Comparison of ENCODE assay signal across 25 cellular contexts in the genomic region with DNA sequence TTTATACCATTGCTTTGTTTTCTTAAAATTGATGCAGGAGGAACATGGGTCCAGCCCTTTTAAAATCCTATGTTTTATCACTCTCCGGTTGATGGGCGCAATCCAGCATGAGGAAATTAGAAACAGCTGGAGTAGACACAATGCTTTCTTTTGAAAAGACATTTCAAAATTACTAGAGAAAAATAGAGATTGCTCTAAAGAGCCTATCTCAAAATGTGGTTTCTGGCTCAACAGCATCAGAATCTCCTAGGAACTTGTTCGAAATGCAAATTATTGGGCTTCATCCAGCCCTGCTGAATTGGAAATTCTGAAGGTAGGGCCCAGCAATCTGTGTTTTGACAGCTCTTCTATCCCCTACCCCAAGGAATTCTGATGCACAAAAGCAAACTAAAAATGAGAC.
DNase-seq lines count a peak whose midpoint lies in the region; FAIRE-seq and TF ChIP-seq lines count a peak whose summit lies in the region.
"Had no signal": no experiment of that assay in that cellular context is flagged by ENCODE, and none has a peak within 500 bp of the region (broad histone marks: within the 10 kb centered on the region; RNA-seq: fewer than 3 reads in every experiment).

No MANE protein-coding gene starts in this region.

- H3K27me3 Mint-ChIP-seq in activated CD4-positive, alpha-beta memory T cell treated with anti-CD3 and anti-CD28 coated beads, Interleukin-2, amount 10 ng/mL, durations not matched to agents 7 days and 5 days = no peaks in the 10 kb centered on the region
- H3K27me3 Mint-ChIP-seq: central memory CD8-positive, alpha-beta T cell had no signal

- H3K9ac ChIP-seq in endothelial cell of umbilical vein (replicated peaks; ENCODE audit: extremely low read depth, insufficient read depth, low read length) = no peak overlapping the region
- H3K9ac ChIP-seq: SK-N-SH had no signal

- DNase-seq in AG10803 (ENCODE audit: low read depth) = peak; percentile 38
- no peak for DNase-seq in SJSA1 (ENCODE audit: low read depth in 1 of 2, low spot score in 2 of 2)
- no peak for DNase-seq in endothelial cell of umbilical vein (ENCODE audit: low read depth, low spot score)
- DNase-seq in iris pigment epithelial cell (ENCODE audit: low read depth) = peak; percentile 43
- no peak for DNase-seq in activated CD4-positive, alpha-beta memory T cell treated with anti-CD3 and anti-CD28 coated beads, Interleukin-2, amount 10 ng/mL, durations not matched to agents 7 days and 5 days
- no peak for DNase-seq in NCI-H82 treated with DMSO at 0.1 percent for 48 hours (lab: John Stamatoyannopoulos, UW; ENCODE audit: unreplicated experiment)
- no peak for DNase-seq in testis
- DNase-seq in RWPE1 (ENCODE audit: low spot score) = no peak
- DNase-seq: activated CD4-positive, alpha-beta T cell treated with anti-CD3 and anti-CD28 coated beads for 36 hours; activated CD8-positive, alpha-beta memory T cell treated with anti-CD3 and anti-CD28 coated beads for 24 hours; activated T-cell treated with anti-CD3 and anti-CD28 coated beads, Interleukin-2, amount 50 U/mL, for 1 hour; amniotic stem cell; CD8-positive, alpha-beta T cell; DMS 273 treated with DMSO at 0.1 percent for 48 hours; NCI-H1436; NCI-H510A treated with DMSO at 0.1 percent for 48 hours; Peyer's patch had no signal

- H3K4me3 Mint-ChIP-seq in activated CD4-positive, alpha-beta memory T cell treated with anti-CD3 and anti-CD28 coated beads, Interleukin-2, amount 10 ng/mL, durations not matched to agents 7 days and 5 days = no peak overlapping the region
- H3K4me3 Mint-ChIP-seq: activated CD4-positive, alpha-beta T cell treated with anti-CD3 and anti-CD28 coated beads for 36 hours; CD8-positive, alpha-beta T cell; central memory CD8-positive, alpha-beta T cell; GM23338 had no signal

- no peak overlapping the region for H3K4me3 ChIP-seq in AG10803 (ENCODE audit: low read length)
- H3K4me3 ChIP-seq in SJSA1 = no peak overlapping the region
- no peak overlapping the region for H3K4me3 ChIP-seq in endothelial cell of umbilical vein (replicated peaks in 1 of 3; ENCODE audit: insufficient read depth in 1 of 3, low read depth in 1 of 3, low read length in 3 of 3)
- no peak overlapping the region for H3K4me3 ChIP-seq in testis
- H3K4me3 ChIP-seq: GM23338, K562, lung, Peyer's patch, prostate gland had no signal

- intact Hi-C loops in endothelial cell of umbilical vein (cut with micrococcal nuclease) (loop anchor here (1.0 kb wide), 1 partner anchor 14 kb away; no protein-coding TSS in a partner anchor), testis (cut with DNase I; ENCODE audit: low total_unique reads) (no loop called here)

- no peak for TF ChIP-seq CTCF in AG10803 (conservative IDR thresholded peaks at IDR 0.05; ENCODE audit: low read length)
- no peak for TF ChIP-seq CTCF in endothelial cell of umbilical vein (IDR thresholded peaks at IDR 0.05; ENCODE audit: extremely low read depth in 1 of 2, insufficient read depth in 1 of 2, low read depth in 1 of 2, low read length in 2 of 2)
- TF ChIP-seq CTCF in testis (IDR thresholded peaks at IDR 0.05) = no peak
- TF ChIP-seq CTCF in RWPE1 (conservative IDR thresholded peaks at IDR 0.05; ENCODE audit: low read depth) = no peak

- CTCF ChIA-PET in endothelial cell of umbilical vein (lab: Charles Lee) = interaction anchor here (1.3 to 1.9 kb wide), 2 partner anchors 11 kb away, joined by 3 to 6 read pairs; no protein-coding TSS in a partner anchor
- CTCF ChIA-PET in activated CD4-positive, alpha-beta memory T cell treated with anti-CD3 and anti-CD28 coated beads, Interleukin-2, amount 10 ng/mL, durations not matched to agents 7 days and 5 days (lab: Charles Lee) = no interaction called here
- CTCF ChIA-PET in RWPE1 (lab: Yijun Ruan, JAX) = no interaction called here

- TF ChIP-seq POLR2A in endothelial cell of umbilical vein (IDR thresholded peaks at IDR 0.05; ENCODE audit: low read depth, low read length) (no peak), testis (IDR thresholded peaks at IDR 0.05) (no peak)

- H3K9me1 ChIP-seq in endothelial cell of umbilical vein (replicated peaks; ENCODE audit: control insufficient read depth, extremely low read depth, insufficient read depth, low read length) = no peaks in the 10 kb centered on the region

- H3K79me2 ChIP-seq in endothelial cell of umbilical vein (ENCODE audit: control insufficient read depth, insufficient read depth, low read length) = no peaks in the 10 kb centered on the region

- H3K4me1 ChIP-seq in SJSA1 (replicated peaks) (peaks cover 34% of the 10 kb centered on the region), endothelial cell of umbilical vein (ENCODE audit: control insufficient read depth, extremely low read depth, insufficient read depth, low read length) (peaks cover 23% of the 10 kb centered on the region), testis (no peaks in the 10 kb centered on the region)
- H3K4me1 ChIP-seq: Peyer's patch, prostate gland had no signal

- H3K36me3 ChIP-seq in SJSA1 (no peaks in the 10 kb centered on the region), endothelial cell of umbilical vein (ENCODE audit: control insufficient read depth in 2 of 2, extremely low read depth in 1 of 2, insufficient read depth in 2 of 2, low read length in 2 of 2) (no peaks in the 10 kb centered on the region), testis (ENCODE audit: low read depth, missing control alignments) (no peaks in the 10 kb centered on the region)
- H3K36me3 ChIP-seq: Peyer's patch, prostate gland had no signal

- no peak for FAIRE-seq in endothelial cell of umbilical vein (lab: Jason Lieb, UNC)
- FAIRE-seq: A204.1, K562, keratinocyte had no signal

- no peaks in the 10 kb centered on the region for H3K36me3 Mint-ChIP-seq in activated CD4-positive, alpha-beta memory T cell treated with anti-CD3 and anti-CD28 coated beads, Interleukin-2, amount 10 ng/mL, durations not matched to agents 7 days and 5 days (ENCODE audit: low read depth)
- H3K36me3 Mint-ChIP-seq: CD8-positive, alpha-beta T cell had no signal

- 61 to 64% methylated on average over 3 of the region's 3 CpGs for WGBS in testis, 2 donors

- no peak overlapping the region for H2AFZ ChIP-seq in endothelial cell of umbilical vein (ENCODE audit: low read depth, low read length)
- H2AFZ ChIP-seq: GM23338 had no signal

- peak overlapping the region; percentile 53 for H3K27ac ChIP-seq in SJSA1
- H3K27ac ChIP-seq in endothelial cell of umbilical vein (ENCODE audit: insufficient read depth, low read depth, low read length) = peak overlapping the region; percentile 37
- no peak overlapping the region for H3K27ac ChIP-seq in testis
- H3K27ac ChIP-seq in RWPE1 = no peak overlapping the region
- H3K27ac ChIP-seq: Peyer's patch, prostate gland had no signal

- no peaks in the 10 kb centered on the region for H4K20me1 ChIP-seq in endothelial cell of umbilical vein (replicated peaks; ENCODE audit: control insufficient read depth, extremely low read depth, insufficient read depth, low read length)

- H3K27ac Mint-ChIP-seq in activated CD4-positive, alpha-beta memory T cell treated with anti-CD3 and anti-CD28 coated beads, Interleukin-2, amount 10 ng/mL, durations not matched to agents 7 days and 5 days = no peak overlapping the region
- H3K27ac Mint-ChIP-seq: activated CD4-positive, alpha-beta T cell treated with anti-CD3 and anti-CD28 coated beads for 36 hours; CD8-positive, alpha-beta T cell; GM23338 had no signal

- POLR2A ChIA-PET in endothelial cell of umbilical vein (lab: Charles Lee) (no interaction called here), RWPE1 (lab: Yijun Ruan, JAX; ENCODE audit: low non-redundant PET) (no interaction called here)
- POLR2A ChIA-PET in activated CD4-positive, alpha-beta memory T cell treated with anti-CD3 and anti-CD28 coated beads, Interleukin-2, amount 10 ng/mL, durations not matched to agents 7 days and 5 days (lab: Charles Lee) = no interaction called here

- H3K27me3 ChIP-seq in SJSA1 (replicated peaks) = no peaks in the 10 kb centered on the region
- no peaks in the 10 kb centered on the region for H3K27me3 ChIP-seq in endothelial cell of umbilical vein (ENCODE audit: control insufficient read depth in 2 of 2, insufficient read depth in 2 of 2, low read length in 2 of 2)
- H3K27me3 ChIP-seq in testis = no peaks in the 10 kb centered on the region
- H3K27me3 ChIP-seq: Peyer's patch had no signal

- peak overlapping the region; percentile 57 for H3K4me2 ChIP-seq in endothelial cell of umbilical vein (ENCODE audit: insufficient read depth, low read length)
- H3K4me2 ChIP-seq: GM23338 had no signal

- dilution Hi-C loops in endothelial cell of umbilical vein (cut with MboI; ENCODE audit: extremely low pct_ligation_motif_present, low sequenced_read_pairs) = no loop called here

- H3K9me3 ChIP-seq in SJSA1 (replicated peaks) = no peaks in the 10 kb centered on the region
- no peaks in the 10 kb centered on the region for H3K9me3 ChIP-seq in endothelial cell of umbilical vein (replicated peaks; ENCODE audit: control insufficient read depth, insufficient read depth, low read length)
- no peaks in the 10 kb centered on the region for H3K9me3 ChIP-seq in testis
- H3K9me3 ChIP-seq: Peyer's patch, prostate gland, SK-N-SH had no signal

- BruUV-seq in endothelial cell of umbilical vein (replicated peaks; lab: Mats Ljungman, UMichigan) = no TSS peak

- no peaks in the 10 kb centered on the region for H3K4me1 Mint-ChIP-seq in activated CD4-positive, alpha-beta memory T cell treated with anti-CD3 and anti-CD28 coated beads, Interleukin-2, amount 10 ng/mL, durations not matched to agents 7 days and 5 days
- H3K4me1 Mint-ChIP-seq: activated CD4-positive, alpha-beta T cell treated with anti-CD3 and anti-CD28 coated beads for 36 hours; central memory CD8-positive, alpha-beta T cell had no signal

- H3K9me3 Mint-ChIP-seq in activated CD4-positive, alpha-beta memory T cell treated with anti-CD3 and anti-CD28 coated beads, Interleukin-2, amount 10 ng/mL, durations not matched to agents 7 days and 5 days = peaks cover 3% of the 10 kb centered on the region
- H3K9me3 Mint-ChIP-seq: GM23338 had no signal

TF ChIP-seq in endothelial cell of umbilical vein, 7 proteins besides CTCF, POLR2A, EP300 and RAD21:
- TF ChIP-seq FOS (IDR thresholded peaks at IDR 0.05; ENCODE audit: borderline replicate concordance, insufficient read depth, low read length) = no peak
- TF ChIP-seq MYC (IDR thresholded peaks at IDR 0.05; ENCODE audit: low read depth, low read length) = no peak
- no peak for TF ChIP-seq EZH2 (IDR thresholded peaks at IDR 0.05; ENCODE audit: borderline replicate concordance, low read depth, low read length, severe bottlenecking)
- TF ChIP-seq, protein P1, sequence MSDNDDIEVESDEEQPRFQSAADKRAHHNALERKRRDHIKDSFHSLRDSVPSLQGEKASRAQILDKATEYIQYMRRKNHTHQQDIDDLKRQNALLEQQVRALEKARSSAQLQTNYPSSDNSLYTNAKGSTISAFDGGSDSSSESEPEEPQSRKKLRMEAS (IDR thresholded peaks at IDR 0.05; ENCODE audit: insufficient read depth, insufficient read length) = no peak
- no peak for TF ChIP-seq GATA2 (IDR thresholded peaks at IDR 0.05; ENCODE audit: insufficient read depth, insufficient read length, low read depth, low read length)
- TF ChIP-seq JUN (IDR thresholded peaks at IDR 0.05; ENCODE audit: borderline replicate concordance, insufficient read depth, insufficient read length, low read depth) = no peak
- no peak for TF ChIP-seq POLR2AphosphoS5 (IDR thresholded peaks at IDR 0.05; ENCODE audit: insufficient read depth, low read depth, low read length)
TF ChIP-seq in endothelial cell of umbilical vein: peak in this region for 0.

Comparison
In these comparisons a context has a peak if more than half of its experiments do, and no peak if none do; other contexts are left out.
1. DNase-seq: peak in AG10803 (single experiment) and iris pigment epithelial cell (single experiment); none in SJSA1 (0 of 2), endothelial cell of umbilical vein (single experiment), activated CD4-positive, alpha-beta memory T cell treated with anti-CD3 and anti-CD28 coated beads, Interleukin-2, amount 10 ng/mL, durations not matched to agents 7 days and 5 days (single experiment), NCI-H82 treated with DMSO at 0.1 percent for 48 hours (single experiment), testis (single experiment) and RWPE1 (single experiment).
2. H3K27ac ChIP-seq: peak in SJSA1 (single experiment) and endothelial cell of umbilical vein (single experiment); none in testis (0 of 2) and RWPE1 (single experiment).